In the genomic region with DNA sequence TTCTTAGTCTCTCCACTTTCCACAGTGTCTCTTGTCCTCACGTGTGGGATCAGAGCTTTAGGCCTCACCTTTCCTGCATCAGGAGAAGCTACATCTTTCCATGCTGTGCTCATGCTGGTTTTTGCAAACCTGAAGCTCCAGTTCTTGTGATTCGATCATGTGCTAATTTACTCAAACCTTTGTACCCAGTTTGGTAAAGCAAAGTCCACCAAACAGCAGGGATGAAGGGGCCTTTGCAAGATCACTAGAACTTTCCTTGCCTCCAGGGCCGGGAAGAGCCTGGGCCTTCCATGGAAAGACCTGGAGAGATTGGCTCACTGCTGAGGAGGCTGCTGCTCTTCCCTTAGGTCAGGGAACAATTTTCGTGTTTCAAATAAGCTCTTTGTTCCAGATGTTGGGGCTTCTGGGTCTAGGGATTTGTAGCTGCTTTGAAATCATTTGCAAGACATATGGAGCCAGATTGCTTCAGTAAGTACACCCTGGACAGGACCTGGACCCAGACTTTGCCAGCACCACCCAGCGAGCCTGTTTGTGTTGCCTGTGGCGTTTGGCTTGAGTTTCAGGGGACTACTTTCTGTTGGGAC, we compare ENCODE assay signal across 1 cellular context.
TF ChIP-seq lines count a peak whose summit lies in the region.

No MANE protein-coding gene starts in this region.

TF ChIP-seq in GM23338, 12 proteins besides CTCF, POLR2A, EP300 and RAD21 (continued from another document):
- TF ChIP-seq, protein P1, sequence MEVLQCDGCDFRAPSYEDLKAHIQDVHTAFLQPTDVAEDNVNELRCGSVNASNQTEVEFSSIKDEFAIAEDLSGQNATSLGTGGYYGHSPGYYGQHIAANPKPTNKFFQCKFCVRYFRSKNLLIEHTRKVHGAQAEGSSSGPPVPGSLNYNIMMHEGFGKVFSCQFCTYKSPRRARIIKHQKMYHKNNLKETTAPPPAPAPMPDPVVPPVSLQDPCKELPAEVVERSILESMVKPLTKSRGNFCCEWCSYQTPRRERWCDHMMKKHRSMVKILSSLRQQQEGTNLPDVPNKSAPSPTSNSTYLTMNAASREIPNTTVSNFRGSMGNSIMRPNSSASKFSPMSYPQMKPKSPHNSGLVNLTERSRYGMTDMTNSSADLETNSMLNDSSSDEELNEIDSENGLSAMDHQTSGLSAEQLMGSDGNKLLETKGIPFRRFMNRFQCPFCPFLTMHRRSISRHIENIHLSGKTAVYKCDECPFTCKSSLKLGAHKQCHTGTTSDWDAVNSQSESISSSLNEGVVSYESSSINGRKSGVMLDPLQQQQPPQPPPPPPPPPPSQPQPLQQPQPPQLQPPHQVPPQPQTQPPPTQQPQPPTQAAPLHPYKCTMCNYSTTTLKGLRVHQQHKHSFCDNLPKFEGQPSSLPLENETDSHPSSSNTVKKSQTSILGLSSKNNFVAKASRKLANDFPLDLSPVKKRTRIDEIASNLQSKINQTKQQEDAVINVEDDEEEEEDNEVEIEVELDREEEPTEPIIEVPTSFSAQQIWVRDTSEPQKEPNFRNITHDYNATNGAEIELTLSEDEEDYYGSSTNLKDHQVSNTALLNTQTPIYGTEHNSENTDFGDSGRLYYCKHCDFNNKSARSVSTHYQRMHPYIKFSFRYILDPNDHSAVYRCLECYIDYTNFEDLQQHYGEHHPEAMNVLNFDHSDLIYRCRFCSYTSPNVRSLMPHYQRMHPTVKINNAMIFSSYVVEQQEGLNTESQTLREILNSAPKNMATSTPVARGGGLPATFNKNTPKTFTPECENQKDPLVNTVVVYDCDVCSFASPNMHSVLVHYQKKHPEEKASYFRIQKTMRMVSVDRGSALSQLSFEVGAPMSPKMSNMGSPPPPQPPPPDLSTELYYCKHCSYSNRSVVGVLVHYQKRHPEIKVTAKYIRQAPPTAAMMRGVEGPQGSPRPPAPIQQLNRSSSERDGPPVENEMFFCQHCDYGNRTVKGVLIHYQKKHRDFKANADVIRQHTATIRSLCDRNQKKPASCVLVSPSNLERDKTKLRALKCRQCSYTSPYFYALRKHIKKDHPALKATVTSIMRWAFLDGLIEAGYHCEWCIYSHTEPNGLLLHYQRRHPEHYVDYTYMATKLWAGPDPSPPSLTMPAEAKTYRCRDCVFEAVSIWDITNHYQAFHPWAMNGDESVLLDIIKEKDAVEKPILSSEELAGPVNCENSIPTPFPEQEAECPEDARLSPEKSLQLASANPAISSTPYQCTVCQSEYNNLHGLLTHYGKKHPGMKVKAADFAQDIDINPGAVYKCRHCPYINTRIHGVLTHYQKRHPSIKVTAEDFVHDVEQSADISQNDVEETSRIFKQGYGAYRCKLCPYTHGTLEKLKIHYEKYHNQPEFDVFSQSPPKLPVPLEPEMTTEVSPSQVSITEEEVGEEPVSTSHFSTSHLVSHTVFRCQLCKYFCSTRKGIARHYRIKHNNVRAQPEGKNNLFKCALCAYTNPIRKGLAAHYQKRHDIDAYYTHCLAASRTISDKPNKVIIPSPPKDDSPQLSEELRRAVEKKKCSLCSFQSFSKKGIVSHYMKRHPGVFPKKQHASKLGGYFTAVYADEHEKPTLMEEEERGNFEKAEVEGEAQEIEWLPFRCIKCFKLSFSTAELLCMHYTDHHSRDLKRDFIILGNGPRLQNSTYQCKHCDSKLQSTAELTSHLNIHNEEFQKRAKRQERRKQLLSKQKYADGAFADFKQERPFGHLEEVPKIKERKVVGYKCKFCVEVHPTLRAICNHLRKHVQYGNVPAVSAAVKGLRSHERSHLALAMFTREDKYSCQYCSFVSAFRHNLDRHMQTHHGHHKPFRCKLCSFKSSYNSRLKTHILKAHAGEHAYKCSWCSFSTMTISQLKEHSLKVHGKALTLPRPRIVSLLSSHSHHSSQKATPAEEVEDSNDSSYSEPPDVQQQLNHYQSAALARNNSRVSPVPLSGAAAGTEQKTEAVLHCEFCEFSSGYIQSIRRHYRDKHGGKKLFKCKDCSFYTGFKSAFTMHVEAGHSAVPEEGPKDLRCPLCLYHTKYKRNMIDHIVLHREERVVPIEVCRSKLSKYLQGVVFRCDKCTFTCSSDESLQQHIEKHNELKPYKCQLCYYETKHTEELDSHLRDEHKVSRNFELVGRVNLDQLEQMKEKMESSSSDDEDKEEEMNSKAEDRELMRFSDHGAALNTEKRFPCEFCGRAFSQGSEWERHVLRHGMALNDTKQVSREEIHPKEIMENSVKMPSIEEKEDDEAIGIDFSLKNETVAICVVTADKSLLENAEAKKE (CRISPR knock-in tag; IDR thresholded peaks at IDR 0.05): no peak
- no peak for TF ChIP-seq POLR2AphosphoS5 (IDR thresholded peaks at IDR 0.05; ENCODE audit: low read depth)
- no peak for TF ChIP-seq STAT1 (IDR thresholded peaks at IDR 0.05; ENCODE audit: unreplicated experiment)
- TF ChIP-seq, protein P2, sequence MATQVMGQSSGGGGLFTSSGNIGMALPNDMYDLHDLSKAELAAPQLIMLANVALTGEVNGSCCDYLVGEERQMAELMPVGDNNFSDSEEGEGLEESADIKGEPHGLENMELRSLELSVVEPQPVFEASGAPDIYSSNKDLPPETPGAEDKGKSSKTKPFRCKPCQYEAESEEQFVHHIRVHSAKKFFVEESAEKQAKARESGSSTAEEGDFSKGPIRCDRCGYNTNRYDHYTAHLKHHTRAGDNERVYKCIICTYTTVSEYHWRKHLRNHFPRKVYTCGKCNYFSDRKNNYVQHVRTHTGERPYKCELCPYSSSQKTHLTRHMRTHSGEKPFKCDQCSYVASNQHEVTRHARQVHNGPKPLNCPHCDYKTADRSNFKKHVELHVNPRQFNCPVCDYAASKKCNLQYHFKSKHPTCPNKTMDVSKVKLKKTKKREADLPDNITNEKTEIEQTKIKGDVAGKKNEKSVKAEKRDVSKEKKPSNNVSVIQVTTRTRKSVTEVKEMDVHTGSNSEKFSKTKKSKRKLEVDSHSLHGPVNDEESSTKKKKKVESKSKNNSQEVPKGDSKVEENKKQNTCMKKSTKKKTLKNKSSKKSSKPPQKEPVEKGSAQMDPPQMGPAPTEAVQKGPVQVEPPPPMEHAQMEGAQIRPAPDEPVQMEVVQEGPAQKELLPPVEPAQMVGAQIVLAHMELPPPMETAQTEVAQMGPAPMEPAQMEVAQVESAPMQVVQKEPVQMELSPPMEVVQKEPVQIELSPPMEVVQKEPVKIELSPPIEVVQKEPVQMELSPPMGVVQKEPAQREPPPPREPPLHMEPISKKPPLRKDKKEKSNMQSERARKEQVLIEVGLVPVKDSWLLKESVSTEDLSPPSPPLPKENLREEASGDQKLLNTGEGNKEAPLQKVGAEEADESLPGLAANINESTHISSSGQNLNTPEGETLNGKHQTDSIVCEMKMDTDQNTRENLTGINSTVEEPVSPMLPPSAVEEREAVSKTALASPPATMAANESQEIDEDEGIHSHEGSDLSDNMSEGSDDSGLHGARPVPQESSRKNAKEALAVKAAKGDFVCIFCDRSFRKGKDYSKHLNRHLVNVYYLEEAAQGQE (IDR thresholded peaks at IDR 0.05; ENCODE audit: unreplicated experiment): no peak
- no peak for TF ChIP-seq CREB1 (CRISPR knock-in tag; IDR thresholded peaks at IDR 0.05; ENCODE audit: low read depth)
- no peak for TF ChIP-seq ZNF114 (CRISPR knock-in tag; IDR thresholded peaks at IDR 0.05)
- TF ChIP-seq EZH2phosphoT487 (IDR thresholded peaks at IDR 0.05; ENCODE audit: unreplicated experiment): no peak
- TF ChIP-seq ETS1 (IDR thresholded peaks at IDR 0.05): no peak
TF ChIP-seq in GM23338: peak in this region for 0.
